ENCODE assay signal across 25 cellular contexts in the genomic region with DNA sequence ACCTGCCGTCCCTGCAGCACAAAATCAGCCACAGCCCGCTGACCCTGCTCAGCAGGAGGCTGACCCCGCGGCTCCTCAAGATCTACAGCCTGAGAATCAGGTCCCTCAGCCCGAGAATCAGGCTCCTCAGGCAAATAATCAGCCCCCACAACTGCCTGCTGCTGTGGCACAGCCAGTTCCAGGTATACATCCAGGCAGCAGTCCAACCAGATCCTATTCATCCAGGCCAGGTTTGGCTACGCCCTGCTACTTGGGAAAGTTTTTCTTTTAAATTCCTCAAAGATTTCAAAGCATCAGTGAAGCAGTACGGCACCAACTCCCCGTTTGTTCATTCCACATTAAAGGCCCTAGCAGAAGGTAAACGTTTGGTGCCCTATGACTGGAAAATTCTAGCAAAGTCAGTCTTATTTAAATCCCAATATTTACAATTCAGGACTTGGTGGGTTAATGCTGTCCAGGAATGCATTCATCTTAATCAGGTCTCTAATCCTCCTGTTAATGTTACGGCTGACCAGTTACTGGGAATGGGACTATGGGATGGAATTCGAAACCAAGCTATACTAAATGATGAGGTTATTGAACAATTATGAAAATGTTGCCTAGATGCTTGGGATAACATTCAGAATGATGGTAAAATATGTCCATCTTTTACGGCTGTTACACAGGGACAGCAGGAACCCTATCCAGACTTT.
"Had no signal": no experiment of that assay in that cellular context is flagged by ENCODE, and none has a peak within 500 bp of the region (broad histone marks: within the 10 kb centered on the region; RNA-seq: fewer than 3 reads in every experiment).

No MANE protein-coding gene starts in this region.

- ATAC-seq: activated naive CD4-positive, alpha-beta T cell treated with anti-CD3 and anti-CD28 coated beads, Interleukin-2, amount 50 U/mL, for 72 hours; activated T-helper 17 cell treated with anti-CD3 and anti-CD28 coated beads, Interleukin-2, amount 50 U/mL, for 72 hours; foreskin keratinocyte; naive thymus-derived CD4-positive, alpha-beta T cell; right lobe of liver; stimulated activated naive CD8-positive, alpha-beta T cell treated with anti-CD3 and anti-CD28 coated beads, Interleukin-15, Interleukin-2, amounts not matched to agents 100 U/mL and 50 U/mL, for 24 hours had no signal

- H3K4me1 ChIP-seq: colonic mucosa, foreskin keratinocyte, right lobe of liver, testis had no signal

- H3K27ac ChIP-seq: colonic mucosa, dorsolateral prefrontal cortex, esophagus muscularis mucosa, foreskin keratinocyte, neural progenitor cell, right lobe of liver, testis had no signal

- H3K4me3 ChIP-seq: colonic mucosa, dorsolateral prefrontal cortex, esophagus muscularis mucosa, neural progenitor cell, right lobe of liver, testis had no signal

- H3K9me3 ChIP-seq: colonic mucosa, esophagus muscularis mucosa, right lobe of liver, SK-N-SH, testis had no signal

- H3K36me3 ChIP-seq: colonic mucosa, esophagus muscularis mucosa, neural progenitor cell, right lobe of liver had no signal

- H3K4me2 ChIP-seq: neural progenitor cell, SK-N-SH had no signal

- H2AFZ ChIP-seq: neural progenitor cell had no signal

- H3K27me3 ChIP-seq: colonic mucosa, dorsolateral prefrontal cortex, esophagus muscularis mucosa, neural progenitor cell, right lobe of liver, testis had no signal

- H3K9me2 ChIP-seq: SK-N-SH had no signal

- H3K9ac ChIP-seq: neural progenitor cell, SK-N-SH had no signal

- DNase-seq: activated CD4-positive, alpha-beta memory T cell treated with anti-CD3 and anti-CD28 coated beads, Interleukin-2, amount 10 ng/mL, durations not matched to agents 7 days and 5 days; activated CD4-positive, alpha-beta T cell treated with anti-CD3 and anti-CD28 coated beads for 1 hour; activated CD4-positive, alpha-beta T cell treated with anti-CD3 and anti-CD28 coated beads, Interleukin-2, amount 10 ng/mL, durations not matched to agents 7 days and 5 days; activated CD8-positive, alpha-beta memory T cell treated with anti-CD3 and anti-CD28 coated beads, Interleukin-2, amount 50 U/mL, for 48 hours; activated T-cell treated with anti-CD3 and anti-CD28 coated beads, Interleukin-2, amount 50 U/mL, for 24 hours; cerebellar nuclear complex; colonic mucosa; dorsolateral prefrontal cortex; effector memory CD4-positive, alpha-beta T cell; foreskin keratinocyte; mammary epithelial cell; midbrain; naive thymus-derived CD4-positive, alpha-beta T cell; occipital lobe; right lobe of liver; SK-N-SH; stimulated activated CD4-positive, alpha-beta T cell treated with anti-CD3 and anti-CD28 coated beads, Interleukin-2, amount 100 ng/mL, for 48 hours; stimulated activated naive CD8-positive, alpha-beta T cell treated with anti-CD3 and anti-CD28 coated beads, Interleukin-15, Interleukin-2, amounts not matched to agents 100 U/mL and 50 U/mL, for 24 hours; SW 1271; T1000; testis had no signal
